24 cellular contexts compared by ENCODE assay signal in the genomic region with DNA sequence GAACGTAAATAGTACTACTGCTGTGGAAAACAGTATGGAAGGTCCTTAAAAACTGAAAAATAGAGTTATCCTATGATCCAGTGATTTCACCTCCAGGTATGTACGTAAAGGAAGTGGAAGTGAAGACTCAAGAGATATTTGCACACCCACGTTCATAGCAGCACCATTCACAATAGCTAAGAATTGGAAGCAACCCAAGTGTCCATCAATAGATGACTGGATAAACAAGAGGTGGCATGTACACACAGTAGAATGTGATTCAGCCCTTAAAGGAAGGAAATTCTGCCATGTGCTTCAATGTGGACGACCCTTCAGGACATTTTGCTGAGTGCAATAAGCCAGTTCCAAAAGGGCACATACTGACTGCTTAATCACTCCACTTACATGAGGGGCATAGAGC.
DNase-seq lines count a peak whose midpoint lies in the region; ATAC-seq, FAIRE-seq and TF ChIP-seq lines count a peak whose summit lies in the region.
"Had no signal": no experiment of that assay in that cellular context is flagged by ENCODE, and none has a peak within 500 bp of the region (broad histone marks: within the 10 kb centered on the region; RNA-seq: fewer than 3 reads in every experiment).

No MANE protein-coding gene starts in this region.

- H3K9me3 Mint-ChIP-seq in activated CD8-positive, alpha-beta memory T cell treated with anti-CD3 and anti-CD28 coated beads, Interleukin-2, amount 10 ng/mL, durations not matched to agents 7 days and 5 days (ENCODE audit: low read depth), result no peaks in the 10 kb centered on the region
- H3K9me3 Mint-ChIP-seq: activated B cell treated with CpG ODN at 0.5 μM for 24 hours; activated T-cell treated with anti-CD3 and anti-CD28 coated beads, Interleukin-2, amount 50 U/mL, for 72 hours had no signal

- no peaks in the 10 kb centered on the region for H3K27me3 ChIP-seq in bronchial epithelial cell (ENCODE audit: control insufficient read depth, insufficient read depth, low read length)
- H3K27me3 ChIP-seq: dorsolateral prefrontal cortex, neural progenitor cell, pancreas had no signal

- no peak for FAIRE-seq in bronchial epithelial cell (lab: Jason Lieb, UNC)
- FAIRE-seq: pancreas, small intestine had no signal

- CTCF ChIA-PET in activated CD8-positive, alpha-beta memory T cell treated with anti-CD3 and anti-CD28 coated beads, Interleukin-2, amount 10 ng/mL, durations not matched to agents 7 days and 5 days (lab: Charles Lee), result no interaction called here

- DNase-seq in COR-L47 (lab: John Stamatoyannopoulos, UW), result peak; percentile 10
- DNase-seq in NCI-H2029 (lab: John Stamatoyannopoulos, UW), result peak; percentile 60
- peak; percentile 98 for DNase-seq in bronchial epithelial cell (ENCODE audit: low read depth)
- peak; percentile 27 for DNase-seq in iris pigment epithelial cell (ENCODE audit: low read depth)
- no peak for DNase-seq in activated CD8-positive, alpha-beta memory T cell treated with anti-CD3 and anti-CD28 coated beads, Interleukin-2, amount 10 ng/mL, durations not matched to agents 7 days and 5 days
- no peak for DNase-seq in effector CD4-positive, alpha-beta T cell
- no peak for DNase-seq in HuH-7 (ENCODE audit: low spot score)
- DNase-seq: activated B cell treated with CpG ODN at 0.5 μM for 24 hours; activated CD4-positive, alpha-beta T cell treated with anti-CD3 and anti-CD28 coated beads, Interleukin-2, amount 10 ng/mL, durations not matched to agents 7 days and 5 days; activated T-cell treated with anti-CD3 and anti-CD28 coated beads, Interleukin-2, amount 50 U/mL, for 72 hours; CD4-positive, alpha-beta memory T cell; cerebellar nuclear complex; dorsolateral prefrontal cortex; GOT3; left ventricle myocardium inferior; MM.1S; NCI-H2107; OCI-M1; pancreas; small intestine; stimulated activated naive B cell treated with anti-CD40 and anti-IgM and Interleukin-4, amounts not matched to agents 10 μg/mL and 1 μg/mL and 100 μg/mL, for 72 hours had no signal

- ATAC-seq in activated CD8-positive, alpha-beta memory T cell treated with anti-CD3 and anti-CD28 coated beads, Interleukin-2, amount 10 ng/mL, durations not matched to agents 7 days and 5 days, result no peak
- ATAC-seq: activated T-cell treated with anti-CD3 and anti-CD28 coated beads, Interleukin-2, amount 50 U/mL, for 72 hours; stimulated activated naive B cell treated with anti-CD40 and anti-IgM and Interleukin-4, amounts not matched to agents 10 μg/mL and 1 μg/mL and 100 μg/mL, for 72 hours had no signal

- H3K27ac Mint-ChIP-seq in activated CD8-positive, alpha-beta memory T cell treated with anti-CD3 and anti-CD28 coated beads, Interleukin-2, amount 10 ng/mL, durations not matched to agents 7 days and 5 days, result no peak overlapping the region
- H3K27ac Mint-ChIP-seq: activated B cell treated with CpG ODN at 0.5 μM for 24 hours; activated T-cell treated with anti-CD3 and anti-CD28 coated beads, Interleukin-2, amount 50 U/mL, for 72 hours; CD4-positive, alpha-beta memory T cell; neural progenitor cell; stimulated activated naive B cell treated with anti-CD40 and anti-IgM and Interleukin-4, amounts not matched to agents 10 μg/mL and 1 μg/mL and 100 μg/mL, for 72 hours had no signal

- no peaks in the 10 kb centered on the region for H3K27me3 Mint-ChIP-seq in activated CD8-positive, alpha-beta memory T cell treated with anti-CD3 and anti-CD28 coated beads, Interleukin-2, amount 10 ng/mL, durations not matched to agents 7 days and 5 days
- H3K27me3 Mint-ChIP-seq: activated B cell treated with CpG ODN at 0.5 μM for 24 hours; activated CD4-positive, alpha-beta T cell treated with anti-CD3 and anti-CD28 coated beads, Interleukin-2, amount 10 ng/mL, durations not matched to agents 7 days and 5 days; CD4-positive, alpha-beta memory T cell; stimulated activated naive B cell treated with anti-CD40 and anti-IgM and Interleukin-4, amounts not matched to agents 10 μg/mL and 1 μg/mL and 100 μg/mL, for 72 hours had no signal

- no peaks in the 10 kb centered on the region for H3K36me3 Mint-ChIP-seq in activated CD8-positive, alpha-beta memory T cell treated with anti-CD3 and anti-CD28 coated beads, Interleukin-2, amount 10 ng/mL, durations not matched to agents 7 days and 5 days
- H3K36me3 Mint-ChIP-seq: stimulated activated naive B cell treated with anti-CD40 and anti-IgM and Interleukin-4, amounts not matched to agents 10 μg/mL and 1 μg/mL and 100 μg/mL, for 72 hours had no signal

- H3K36me3 ChIP-seq in bronchial epithelial cell (ENCODE audit: control insufficient read depth, insufficient read depth, low read length), result no peaks in the 10 kb centered on the region
- H3K36me3 ChIP-seq: left ventricle myocardium inferior, pancreas, thoracic aorta had no signal

- no peak overlapping the region for H3K4me3 ChIP-seq in bronchial epithelial cell (ENCODE audit: low read depth, low read length)
- H3K4me3 ChIP-seq: dorsolateral prefrontal cortex, left ventricle myocardium inferior, neural progenitor cell, pancreas, SK-N-MC, thoracic aorta had no signal

- no peaks in the 10 kb centered on the region for H3K4me1 Mint-ChIP-seq in activated CD8-positive, alpha-beta memory T cell treated with anti-CD3 and anti-CD28 coated beads, Interleukin-2, amount 10 ng/mL, durations not matched to agents 7 days and 5 days
- H3K4me1 Mint-ChIP-seq: activated B cell treated with CpG ODN at 0.5 μM for 24 hours; activated CD4-positive, alpha-beta T cell treated with anti-CD3 and anti-CD28 coated beads, Interleukin-2, amount 10 ng/mL, durations not matched to agents 7 days and 5 days; stimulated activated naive B cell treated with anti-CD40 and anti-IgM and Interleukin-4, amounts not matched to agents 10 μg/mL and 1 μg/mL and 100 μg/mL, for 72 hours had no signal

- no peak overlapping the region for H3K4me3 Mint-ChIP-seq in activated CD8-positive, alpha-beta memory T cell treated with anti-CD3 and anti-CD28 coated beads, Interleukin-2, amount 10 ng/mL, durations not matched to agents 7 days and 5 days
- H3K4me3 Mint-ChIP-seq: activated B cell treated with CpG ODN at 0.5 μM for 24 hours; activated CD4-positive, alpha-beta T cell treated with anti-CD3 and anti-CD28 coated beads, Interleukin-2, amount 10 ng/mL, durations not matched to agents 7 days and 5 days; activated T-cell treated with anti-CD3 and anti-CD28 coated beads, Interleukin-2, amount 50 U/mL, for 72 hours; CD4-positive, alpha-beta memory T cell; neural progenitor cell; stimulated activated naive B cell treated with anti-CD40 and anti-IgM and Interleukin-4, amounts not matched to agents 10 μg/mL and 1 μg/mL and 100 μg/mL, for 72 hours had no signal

- no peak for TF ChIP-seq CTCF in bronchial epithelial cell (IDR thresholded peaks at IDR 0.05; ENCODE audit: insufficient read depth, low read length, severe bottlenecking)

Comparison
In these comparisons a context has a peak if more than half of its experiments do, and no peak if none do; other contexts are left out.
1. DNase-seq: peak in COR-L47 (single experiment), NCI-H2029 (single experiment), bronchial epithelial cell (single experiment) and iris pigment epithelial cell (single experiment); none in activated CD8-positive, alpha-beta memory T cell treated with anti-CD3 and anti-CD28 coated beads, Interleukin-2, amount 10 ng/mL, durations not matched to agents 7 days and 5 days (single experiment), effector CD4-positive, alpha-beta T cell (single experiment) and HuH-7 (single experiment).